ENCODE assay signal across 1 cellular context in genomic region chr1:2019571-2020309, GRCh38.
TF ChIP-seq lines count a peak whose summit lies in the region.

No MANE protein-coding gene starts in this region.

TF ChIP-seq in K562, 482 proteins besides CTCF, POLR2A, EP300 and RAD21:
- TF ChIP-seq, protein P1, sequence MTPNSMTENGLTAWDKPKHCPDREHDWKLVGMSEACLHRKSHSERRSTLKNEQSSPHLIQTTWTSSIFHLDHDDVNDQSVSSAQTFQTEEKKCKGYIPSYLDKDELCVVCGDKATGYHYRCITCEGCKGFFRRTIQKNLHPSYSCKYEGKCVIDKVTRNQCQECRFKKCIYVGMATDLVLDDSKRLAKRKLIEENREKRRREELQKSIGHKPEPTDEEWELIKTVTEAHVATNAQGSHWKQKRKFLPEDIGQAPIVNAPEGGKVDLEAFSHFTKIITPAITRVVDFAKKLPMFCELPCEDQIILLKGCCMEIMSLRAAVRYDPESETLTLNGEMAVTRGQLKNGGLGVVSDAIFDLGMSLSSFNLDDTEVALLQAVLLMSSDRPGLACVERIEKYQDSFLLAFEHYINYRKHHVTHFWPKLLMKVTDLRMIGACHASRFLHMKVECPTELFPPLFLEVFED (CRISPR knock-in tag; conservative IDR thresholded peaks at IDR 0.05) = no peak
- TF ChIP-seq NFE2 (IDR thresholded peaks at IDR 0.05; ENCODE audit: low read depth) (no peak), RBFOX2 (IDR thresholded peaks at IDR 0.05; ENCODE audit: low read depth, low read length) (no peak), SRSF1 (IDR thresholded peaks at IDR 0.05; ENCODE audit: low read depth, low read length) (no peak), PREB (CRISPR knock-in tag; IDR thresholded peaks at IDR 0.05) (no peak), ZBTB7A (IDR thresholded peaks at IDR 0.05; ENCODE audit: borderline replicate concordance, control insufficient read depth, low read depth, low read length) (peak; percentile 99), KLF6 (CRISPR knock-in tag; IDR thresholded peaks at IDR 0.05; ENCODE audit: borderline replicate concordance) (no peak), ZNF445 (CRISPR knock-in tag; IDR thresholded peaks at IDR 0.05; ENCODE audit: low read depth) (no peak), NFE2L1 (tag; IDR thresholded peaks at IDR 0.05; ENCODE audit: borderline replicate concordance, low read depth) (no peak), MCM5 (IDR thresholded peaks at IDR 0.05; ENCODE audit: low read depth) (no peak), MEIS2 (IDR thresholded peaks at IDR 0.05; ENCODE audit: partially characterized antibody) (no peak), RBM39 (optimal IDR thresholded peaks at IDR 0.05; ENCODE audit: low read depth, low read length) (no peak), RBM15 (IDR thresholded peaks at IDR 0.05; ENCODE audit: insufficient read depth, low read length) (no peak), EGR1 (conservative IDR thresholded peaks at IDR 0.05) (peak; percentile 62), ZNF143 (CRISPR knock-in tag; IDR thresholded peaks at IDR 0.05) (no peak), ZNF717 (CRISPR knock-in tag; IDR thresholded peaks at IDR 0.05) (no peak), EZH2 (IDR thresholded peaks at IDR 0.05; ENCODE audit: borderline replicate concordance, low read depth, low read length) (0 out of 2 replicates have a peak, but pooled peaks have one; percentile 61), ZNF354B (CRISPR knock-in tag; IDR thresholded peaks at IDR 0.05) (no peak), SAFB (IDR thresholded peaks at IDR 0.05; ENCODE audit: borderline replicate concordance, low read depth, low read length) (0 out of 2 replicates have a peak, but pooled peaks have one; percentile 15), FOXA3 (CRISPR knock-in tag; conservative IDR thresholded peaks at IDR 0.05 in 1 of 2, IDR thresholded peaks at IDR 0.05 in 1 of 2) (no peak), ZFX (CRISPR knock-in tag; IDR thresholded peaks at IDR 0.05) (no peak), MYBL2 (IDR thresholded peaks at IDR 0.05; ENCODE audit: low read depth) (no peak), MYBL2 (CRISPR knock-in tag; IDR thresholded peaks at IDR 0.05; ENCODE audit: borderline replicate concordance) (no peak), DMBX1 (CRISPR knock-in tag; IDR thresholded peaks at IDR 0.05; ENCODE audit: borderline replicate concordance) (no peak), FOXJ3 (CRISPR knock-in tag; IDR thresholded peaks at IDR 0.05) (no peak), MAFK (IDR thresholded peaks at IDR 0.05; ENCODE audit: low read length) (no peak), NR3C1 (CRISPR knock-in tag; IDR thresholded peaks at IDR 0.05) (0 out of 2 replicates have a peak, but pooled peaks have one; percentile 70), ZNF324 (CRISPR knock-in tag; IDR thresholded peaks at IDR 0.05) (no peak), SMARCB1 (IDR thresholded peaks at IDR 0.05; ENCODE audit: insufficient read length, low read depth) (no peak), ZNF511 (CRISPR knock-in tag; IDR thresholded peaks at IDR 0.05) (peak; percentile 74), KAT2B (IDR thresholded peaks at IDR 0.05; ENCODE audit: low read depth, low read length) (no peak)
- TF ChIP-seq, protein P2, sequence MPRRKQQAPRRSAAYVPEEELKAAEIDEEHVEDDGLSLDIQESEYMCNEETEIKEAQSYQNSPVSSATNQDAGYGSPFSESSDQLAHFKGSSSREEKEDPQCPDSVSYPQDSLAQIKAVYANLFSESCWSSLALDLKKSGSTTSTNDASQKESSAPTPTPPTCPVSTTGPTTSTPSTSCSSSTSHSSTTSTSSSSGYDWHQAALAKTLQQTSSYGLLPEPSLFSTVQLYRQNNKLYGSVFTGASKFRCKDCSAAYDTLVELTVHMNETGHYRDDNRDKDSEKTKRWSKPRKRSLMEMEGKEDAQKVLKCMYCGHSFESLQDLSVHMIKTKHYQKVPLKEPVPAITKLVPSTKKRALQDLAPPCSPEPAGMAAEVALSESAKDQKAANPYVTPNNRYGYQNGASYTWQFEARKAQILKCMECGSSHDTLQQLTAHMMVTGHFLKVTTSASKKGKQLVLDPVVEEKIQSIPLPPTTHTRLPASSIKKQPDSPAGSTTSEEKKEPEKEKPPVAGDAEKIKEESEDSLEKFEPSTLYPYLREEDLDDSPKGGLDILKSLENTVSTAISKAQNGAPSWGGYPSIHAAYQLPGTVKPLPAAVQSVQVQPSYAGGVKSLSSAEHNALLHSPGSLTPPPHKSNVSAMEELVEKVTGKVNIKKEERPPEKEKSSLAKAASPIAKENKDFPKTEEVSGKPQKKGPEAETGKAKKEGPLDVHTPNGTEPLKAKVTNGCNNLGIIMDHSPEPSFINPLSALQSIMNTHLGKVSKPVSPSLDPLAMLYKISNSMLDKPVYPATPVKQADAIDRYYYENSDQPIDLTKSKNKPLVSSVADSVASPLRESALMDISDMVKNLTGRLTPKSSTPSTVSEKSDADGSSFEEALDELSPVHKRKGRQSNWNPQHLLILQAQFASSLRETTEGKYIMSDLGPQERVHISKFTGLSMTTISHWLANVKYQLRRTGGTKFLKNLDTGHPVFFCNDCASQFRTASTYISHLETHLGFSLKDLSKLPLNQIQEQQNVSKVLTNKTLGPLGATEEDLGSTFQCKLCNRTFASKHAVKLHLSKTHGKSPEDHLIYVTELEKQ (CRISPR knock-in tag; IDR thresholded peaks at IDR 0.05) = no peak
- TF ChIP-seq, protein P3, sequence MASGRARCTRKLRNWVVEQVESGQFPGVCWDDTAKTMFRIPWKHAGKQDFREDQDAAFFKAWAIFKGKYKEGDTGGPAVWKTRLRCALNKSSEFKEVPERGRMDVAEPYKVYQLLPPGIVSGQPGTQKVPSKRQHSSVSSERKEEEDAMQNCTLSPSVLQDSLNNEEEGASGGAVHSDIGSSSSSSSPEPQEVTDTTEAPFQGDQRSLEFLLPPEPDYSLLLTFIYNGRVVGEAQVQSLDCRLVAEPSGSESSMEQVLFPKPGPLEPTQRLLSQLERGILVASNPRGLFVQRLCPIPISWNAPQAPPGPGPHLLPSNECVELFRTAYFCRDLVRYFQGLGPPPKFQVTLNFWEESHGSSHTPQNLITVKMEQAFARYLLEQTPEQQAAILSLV (tag; IDR thresholded peaks at IDR 0.05) = no peak
- TF ChIP-seq, protein P4, sequence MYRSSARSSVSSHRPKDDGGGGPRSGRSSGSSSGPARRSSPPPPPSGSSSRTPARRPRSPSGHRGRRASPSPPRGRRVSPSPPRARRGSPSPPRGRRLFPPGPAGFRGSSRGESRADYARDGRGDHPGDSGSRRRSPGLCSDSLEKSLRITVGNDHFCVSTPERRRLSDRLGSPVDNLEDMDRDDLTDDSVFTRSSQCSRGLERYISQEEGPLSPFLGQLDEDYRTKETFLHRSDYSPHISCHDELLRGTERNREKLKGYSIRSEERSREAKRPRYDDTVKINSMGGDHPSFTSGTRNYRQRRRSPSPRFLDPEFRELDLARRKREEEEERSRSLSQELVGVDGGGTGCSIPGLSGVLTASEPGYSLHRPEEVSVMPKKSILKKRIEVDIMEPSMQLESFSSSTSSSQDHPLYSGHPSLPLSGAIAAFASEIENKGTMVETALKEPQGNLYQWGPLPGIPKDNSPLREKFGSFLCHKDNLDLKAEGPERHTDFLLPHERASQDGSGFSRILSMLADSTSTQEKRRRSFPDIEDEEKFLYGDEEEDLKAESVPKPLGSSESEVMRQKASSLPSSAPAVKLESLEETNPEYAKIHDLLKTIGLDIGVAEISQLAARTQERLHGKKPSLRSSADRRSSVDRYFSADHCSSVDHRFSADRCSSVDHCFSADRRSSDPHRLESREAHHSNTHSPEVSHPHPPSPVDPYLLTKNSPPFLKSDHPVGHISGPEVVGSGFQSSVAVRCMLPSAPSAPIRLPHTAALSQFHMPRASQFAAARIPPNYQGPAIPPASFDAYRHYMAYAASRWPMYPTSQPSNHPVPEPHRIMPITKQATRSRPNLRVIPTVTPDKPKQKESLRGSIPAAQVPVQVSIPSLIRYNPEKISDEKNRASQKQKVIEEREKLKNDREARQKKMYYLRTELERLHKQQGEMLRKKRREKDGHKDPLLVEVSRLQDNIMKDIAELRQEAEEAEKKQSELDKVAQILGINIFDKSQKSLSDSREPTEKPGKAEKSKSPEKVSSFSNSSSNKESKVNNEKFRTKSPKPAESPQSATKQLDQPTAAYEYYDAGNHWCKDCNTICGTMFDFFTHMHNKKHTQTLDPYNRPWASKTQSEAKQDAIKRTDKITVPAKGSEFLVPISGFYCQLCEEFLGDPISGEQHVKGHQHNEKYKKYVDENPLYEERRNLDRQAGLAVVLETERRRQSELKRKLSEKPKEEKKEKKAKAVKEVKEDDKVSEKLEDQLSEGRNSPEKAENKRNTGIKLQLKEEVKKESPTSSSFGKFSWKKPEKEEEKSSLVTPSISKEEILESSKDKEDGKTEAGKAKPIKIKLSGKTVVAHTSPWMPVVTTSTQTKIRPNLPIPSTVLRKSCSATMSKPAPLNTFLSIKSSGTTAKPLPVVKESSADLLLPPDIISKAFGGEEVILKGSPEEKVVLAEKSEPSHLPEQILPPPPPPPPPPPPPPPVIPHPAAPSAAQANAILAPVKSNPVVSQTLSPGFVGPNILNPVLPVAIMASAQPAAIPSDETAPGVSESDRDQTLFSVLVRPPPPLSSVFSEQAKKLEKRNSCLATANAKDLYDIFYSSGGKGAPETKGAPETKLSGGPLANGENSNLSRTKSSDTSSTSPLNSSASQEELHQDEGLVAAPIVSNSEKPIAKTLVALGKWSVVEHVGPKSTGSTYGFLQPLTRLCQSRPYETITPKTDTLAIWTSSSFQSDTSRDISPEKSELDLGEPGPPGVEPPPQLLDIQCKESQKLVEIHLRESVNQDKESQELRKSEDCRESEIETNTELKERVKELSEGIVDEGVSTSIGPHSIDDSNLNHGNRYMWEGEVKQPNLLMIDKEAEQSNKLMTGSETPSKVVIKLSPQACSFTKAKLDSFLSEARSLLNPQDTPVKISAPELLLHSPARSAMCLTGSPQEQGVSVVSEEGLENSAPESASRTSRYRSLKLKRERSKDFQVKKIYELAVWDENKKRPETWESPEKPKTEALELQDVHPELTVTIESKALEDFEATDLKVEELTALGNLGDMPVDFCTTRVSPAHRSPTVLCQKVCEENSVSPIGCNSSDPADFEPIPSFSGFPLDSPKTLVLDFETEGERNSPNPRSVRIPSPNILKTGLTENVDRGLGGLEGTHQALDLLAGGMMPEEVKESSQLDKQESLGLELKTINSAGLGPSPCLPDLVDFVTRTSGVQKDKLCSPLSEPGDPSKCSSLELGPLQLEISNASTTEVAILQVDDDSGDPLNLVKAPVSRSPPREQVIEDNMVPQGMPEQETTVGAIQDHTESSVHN (IDR thresholded peaks at IDR 0.05; ENCODE audit: borderline replicate concordance in 1 of 2, low read depth in 1 of 2) = no peak
- TF ChIP-seq, protein P5, sequence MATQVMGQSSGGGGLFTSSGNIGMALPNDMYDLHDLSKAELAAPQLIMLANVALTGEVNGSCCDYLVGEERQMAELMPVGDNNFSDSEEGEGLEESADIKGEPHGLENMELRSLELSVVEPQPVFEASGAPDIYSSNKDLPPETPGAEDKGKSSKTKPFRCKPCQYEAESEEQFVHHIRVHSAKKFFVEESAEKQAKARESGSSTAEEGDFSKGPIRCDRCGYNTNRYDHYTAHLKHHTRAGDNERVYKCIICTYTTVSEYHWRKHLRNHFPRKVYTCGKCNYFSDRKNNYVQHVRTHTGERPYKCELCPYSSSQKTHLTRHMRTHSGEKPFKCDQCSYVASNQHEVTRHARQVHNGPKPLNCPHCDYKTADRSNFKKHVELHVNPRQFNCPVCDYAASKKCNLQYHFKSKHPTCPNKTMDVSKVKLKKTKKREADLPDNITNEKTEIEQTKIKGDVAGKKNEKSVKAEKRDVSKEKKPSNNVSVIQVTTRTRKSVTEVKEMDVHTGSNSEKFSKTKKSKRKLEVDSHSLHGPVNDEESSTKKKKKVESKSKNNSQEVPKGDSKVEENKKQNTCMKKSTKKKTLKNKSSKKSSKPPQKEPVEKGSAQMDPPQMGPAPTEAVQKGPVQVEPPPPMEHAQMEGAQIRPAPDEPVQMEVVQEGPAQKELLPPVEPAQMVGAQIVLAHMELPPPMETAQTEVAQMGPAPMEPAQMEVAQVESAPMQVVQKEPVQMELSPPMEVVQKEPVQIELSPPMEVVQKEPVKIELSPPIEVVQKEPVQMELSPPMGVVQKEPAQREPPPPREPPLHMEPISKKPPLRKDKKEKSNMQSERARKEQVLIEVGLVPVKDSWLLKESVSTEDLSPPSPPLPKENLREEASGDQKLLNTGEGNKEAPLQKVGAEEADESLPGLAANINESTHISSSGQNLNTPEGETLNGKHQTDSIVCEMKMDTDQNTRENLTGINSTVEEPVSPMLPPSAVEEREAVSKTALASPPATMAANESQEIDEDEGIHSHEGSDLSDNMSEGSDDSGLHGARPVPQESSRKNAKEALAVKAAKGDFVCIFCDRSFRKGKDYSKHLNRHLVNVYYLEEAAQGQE (CRISPR knock-in tag; IDR thresholded peaks at IDR 0.05; ENCODE audit: low read depth) = peak; percentile 93
- TF ChIP-seq, protein P6, sequence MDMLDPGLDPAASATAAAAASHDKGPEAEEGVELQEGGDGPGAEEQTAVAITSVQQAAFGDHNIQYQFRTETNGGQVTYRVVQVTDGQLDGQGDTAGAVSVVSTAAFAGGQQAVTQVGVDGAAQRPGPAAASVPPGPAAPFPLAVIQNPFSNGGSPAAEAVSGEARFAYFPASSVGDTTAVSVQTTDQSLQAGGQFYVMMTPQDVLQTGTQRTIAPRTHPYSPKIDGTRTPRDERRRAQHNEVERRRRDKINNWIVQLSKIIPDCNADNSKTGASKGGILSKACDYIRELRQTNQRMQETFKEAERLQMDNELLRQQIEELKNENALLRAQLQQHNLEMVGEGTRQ (CRISPR knock-in tag; IDR thresholded peaks at IDR 0.05) = no peak
